9 cellular contexts compared by ENCODE assay signal in the genomic region with DNA sequence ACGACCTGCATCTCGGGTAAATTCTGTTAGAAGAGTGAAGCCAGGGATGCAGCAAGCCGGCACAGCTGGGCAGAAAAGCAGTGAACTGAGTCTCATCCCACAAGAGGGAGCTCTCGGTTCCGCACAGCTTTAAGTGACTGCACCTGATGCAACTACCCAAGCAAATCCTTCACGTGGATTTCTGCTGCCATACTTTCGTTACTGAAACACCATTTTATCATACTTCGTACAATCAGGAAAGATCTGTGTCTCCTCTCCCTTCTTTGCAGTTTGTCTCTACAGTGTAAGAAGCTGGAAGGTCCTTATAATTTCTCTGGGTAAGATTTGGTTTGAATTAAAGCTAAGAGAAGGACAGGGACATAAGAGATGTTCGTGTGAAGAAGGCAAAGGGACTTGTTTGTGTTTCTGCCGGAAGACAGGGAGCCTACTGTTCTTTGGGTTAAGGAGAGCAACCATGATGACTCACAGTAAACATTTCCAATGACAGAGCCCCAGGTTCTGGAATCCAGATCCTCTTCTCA.
DNase-seq lines count a peak whose midpoint lies in the region; ATAC-seq and TF ChIP-seq lines count a peak whose summit lies in the region.
"Had no signal": no experiment of that assay in that cellular context is flagged by ENCODE, and none has a peak within 500 bp of the region (broad histone marks: within the 10 kb centered on the region; RNA-seq: fewer than 3 reads in every experiment).

No MANE protein-coding gene starts in this region.

- H3K4me1 Mint-ChIP-seq in activated CD4-positive, alpha-beta T cell treated with anti-CD3 and anti-CD28 coated beads, Interleukin-2, amount 10 ng/mL, durations not matched to agents 7 days and 5 days: no peaks in the 10 kb centered on the region
- no peaks in the 10 kb centered on the region for H3K4me1 Mint-ChIP-seq in progenitor cell of endocrine pancreas (ENCODE audit: low read depth)
- H3K4me1 Mint-ChIP-seq: activated naive CD8-positive, alpha-beta T cell treated with anti-CD3 and anti-CD28 coated beads, Interleukin-2, amount 10 ng/mL, durations not matched to agents 7 days and 5 days had no signal

- H4K20me1 ChIP-seq in OCI-LY1 (ENCODE audit: insufficient read depth, low read length): no peaks in the 10 kb centered on the region

- peak; percentile 8 for DNase-seq in activated CD4-positive, alpha-beta T cell treated with anti-CD3 and anti-CD28 coated beads, Interleukin-2, amount 10 ng/mL, durations not matched to agents 7 days and 5 days
- no peak for DNase-seq in activated CD4-positive, alpha-beta T cell treated with anti-CD3 and anti-CD28 coated beads, Interleukin-2, amount 50 U/mL, for 4 hours
- DNase-seq in H7: peak; percentile 15
- peak; percentile 69 for DNase-seq in fibroblast of mammary gland (ENCODE audit: low read depth)
- peak; percentile 30 for DNase-seq in progenitor cell of endocrine pancreas (ENCODE audit: low spot score, unreplicated experiment)
- DNase-seq in GF-D8 (lab: John Stamatoyannopoulos, UW): no peak
- DNase-seq: activated naive CD8-positive, alpha-beta T cell treated with anti-CD3 and anti-CD28 coated beads, Interleukin-2, amount 10 ng/mL, durations not matched to agents 7 days and 5 days had no signal

- H3K4me2 ChIP-seq in OCI-LY1 (ENCODE audit: low read length): no peak overlapping the region

- H3K27ac Mint-ChIP-seq in activated CD4-positive, alpha-beta T cell treated with anti-CD3 and anti-CD28 coated beads, Interleukin-2, amount 10 ng/mL, durations not matched to agents 7 days and 5 days: no peak overlapping the region
- no peak overlapping the region for H3K27ac Mint-ChIP-seq in progenitor cell of endocrine pancreas
- H3K27ac Mint-ChIP-seq: activated naive CD8-positive, alpha-beta T cell treated with anti-CD3 and anti-CD28 coated beads, Interleukin-2, amount 10 ng/mL, durations not matched to agents 7 days and 5 days had no signal

- H3K27me3 ChIP-seq in H7 (ENCODE audit: control insufficient read depth, insufficient read depth, low read length): no peaks in the 10 kb centered on the region
- H3K27me3 ChIP-seq in OCI-LY1 (ENCODE audit: insufficient read depth, low read length): no peaks in the 10 kb centered on the region

- H3K27ac ChIP-seq in OCI-LY1 (ENCODE audit: low read depth, low read length, poor library complexity, severe bottlenecking): no peak overlapping the region

- no peaks in the 10 kb centered on the region for H3K4me1 ChIP-seq in OCI-LY1 (ENCODE audit: insufficient read depth, low read length, severe bottlenecking)

- H3K4me3 Mint-ChIP-seq in activated CD4-positive, alpha-beta T cell treated with anti-CD3 and anti-CD28 coated beads, Interleukin-2, amount 10 ng/mL, durations not matched to agents 7 days and 5 days: no peak overlapping the region
- no peak overlapping the region for H3K4me3 Mint-ChIP-seq in progenitor cell of endocrine pancreas (ENCODE audit: low read depth)
- H3K4me3 Mint-ChIP-seq: activated naive CD8-positive, alpha-beta T cell treated with anti-CD3 and anti-CD28 coated beads, Interleukin-2, amount 10 ng/mL, durations not matched to agents 7 days and 5 days had no signal

- no peaks in the 10 kb centered on the region for H3K9me2 ChIP-seq in OCI-LY1 (ENCODE audit: low read depth, low read length)

- peak; percentile 69; the same call in 1 of the 2 replicates for TF ChIP-seq CTCF in OCI-LY1 (IDR thresholded peaks at IDR 0.05; ENCODE audit: low read length)
- peak; percentile 74 for TF ChIP-seq CTCF in fibroblast of mammary gland (conservative IDR thresholded peaks at IDR 0.05; ENCODE audit: control insufficient read depth, insufficient read depth, low read depth, low read length)
- peak; percentile 69 for TF ChIP-seq CTCF in progenitor cell of endocrine pancreas (IDR thresholded peaks at IDR 0.05; ENCODE audit: unreplicated experiment)

- no peak for ATAC-seq in HG03045 (IDR thresholded peaks at IDR 0.05; ENCODE audit: unreplicated experiment)

- POLR2A ChIA-PET in activated CD4-positive, alpha-beta T cell treated with anti-CD3 and anti-CD28 coated beads, Interleukin-2, amount 10 ng/mL, durations not matched to agents 7 days and 5 days (lab: Charles Lee): no interaction called here

- CTCF ChIA-PET in activated CD4-positive, alpha-beta T cell treated with anti-CD3 and anti-CD28 coated beads, Interleukin-2, amount 10 ng/mL, durations not matched to agents 7 days and 5 days (lab: Charles Lee): interaction anchor here (0.6 kb wide), 1 partner anchor 1618 kb away, joined by 3 read pairs; no protein-coding TSS in a partner anchor

- H3K36me3 ChIP-seq in H7 (replicated peaks; ENCODE audit: control insufficient read depth, insufficient read depth, low read length) (no peaks in the 10 kb centered on the region), OCI-LY1 (ENCODE audit: insufficient read depth, low read length) (no peaks in the 10 kb centered on the region)

- no peak overlapping the region for H3K9ac ChIP-seq in OCI-LY1 (ENCODE audit: low read length)

- H3F3A ChIP-seq in OCI-LY1 (ENCODE audit: insufficient read depth, low read length): no peaks in the 10 kb centered on the region

- H3K27me3 Mint-ChIP-seq in activated CD4-positive, alpha-beta T cell treated with anti-CD3 and anti-CD28 coated beads, Interleukin-2, amount 10 ng/mL, durations not matched to agents 7 days and 5 days: peaks cover 2% of the 10 kb centered on the region
- H3K27me3 Mint-ChIP-seq in progenitor cell of endocrine pancreas: peaks cover 24% of the 10 kb centered on the region
- H3K27me3 Mint-ChIP-seq: activated naive CD8-positive, alpha-beta T cell treated with anti-CD3 and anti-CD28 coated beads, Interleukin-2, amount 10 ng/mL, durations not matched to agents 7 days and 5 days had no signal

- no peaks in the 10 kb centered on the region for H3K9me3 ChIP-seq in OCI-LY1 (ENCODE audit: low read length)

- no peaks in the 10 kb centered on the region for H3K36me3 Mint-ChIP-seq in activated CD4-positive, alpha-beta T cell treated with anti-CD3 and anti-CD28 coated beads, Interleukin-2, amount 10 ng/mL, durations not matched to agents 7 days and 5 days (ENCODE audit: low read depth)
- H3K36me3 Mint-ChIP-seq in progenitor cell of endocrine pancreas (ENCODE audit: insufficient read depth): no peaks in the 10 kb centered on the region
- H3K36me3 Mint-ChIP-seq: activated naive CD8-positive, alpha-beta T cell treated with anti-CD3 and anti-CD28 coated beads, Interleukin-2, amount 10 ng/mL, durations not matched to agents 7 days and 5 days had no signal

- no peaks in the 10 kb centered on the region for H3K79me2 ChIP-seq in OCI-LY1 (ENCODE audit: insufficient read depth, low read length)

- H3K9me3 Mint-ChIP-seq in activated CD4-positive, alpha-beta T cell treated with anti-CD3 and anti-CD28 coated beads, Interleukin-2, amount 10 ng/mL, durations not matched to agents 7 days and 5 days: no peaks in the 10 kb centered on the region
- H3K9me3 Mint-ChIP-seq in progenitor cell of endocrine pancreas (ENCODE audit: low read depth): no peaks in the 10 kb centered on the region
- H3K9me3 Mint-ChIP-seq: activated naive CD8-positive, alpha-beta T cell treated with anti-CD3 and anti-CD28 coated beads, Interleukin-2, amount 10 ng/mL, durations not matched to agents 7 days and 5 days had no signal

- H2AFZ ChIP-seq in OCI-LY1 (ENCODE audit: low read length): no peak overlapping the region

- H3K4me3 ChIP-seq in H7 (ENCODE audit: insufficient read depth, low read depth, low read length) (no peak overlapping the region), OCI-LY1 (ENCODE audit: low read depth, low read length, poor library complexity, severe bottlenecking) (no peak overlapping the region), fibroblast of mammary gland (ENCODE audit: control insufficient read depth, low read depth, low read length) (no peak overlapping the region)

Comparison
In these comparisons a context has a peak if more than half of its experiments do, and no peak if none do; other contexts are left out.
1. DNase-seq: peak in activated CD4-positive, alpha-beta T cell treated with anti-CD3 and anti-CD28 coated beads, Interleukin-2, amount 10 ng/mL, durations not matched to agents 7 days and 5 days (single experiment), H7 (single experiment), fibroblast of mammary gland (single experiment) and progenitor cell of endocrine pancreas (single experiment); none in activated CD4-positive, alpha-beta T cell treated with anti-CD3 and anti-CD28 coated beads, Interleukin-2, amount 50 U/mL, for 4 hours (0 of 2) and GF-D8 (single experiment).
2. Peak in every context shown above with its lines, with median percentiles within 50 percentile points of each other: CTCF ChIP-seq.